14 cellular contexts compared by ENCODE assay signal in genomic region chrX:135632353-135632752, GRCh38.
DNase-seq lines count a peak whose midpoint lies in the region; ATAC-seq and TF ChIP-seq lines count a peak whose summit lies in the region.
"Had no signal": no experiment of that assay in that cellular context is flagged by ENCODE, and none has a peak within 500 bp of the region (broad histone marks: within the 10 kb centered on the region; RNA-seq: fewer than 3 reads in every experiment).

No MANE protein-coding gene starts in this region.

- intact Hi-C loops in activated naive CD4-positive, alpha-beta T cell treated with anti-CD3 and anti-CD28 coated beads for 36 hours (cut with micrococcal nuclease), result no loop called here
- intact Hi-C loops in tibial artery (cut with DNase I; ENCODE audit: low total_unique reads), result no loop called here

- no peaks in the 10 kb centered on the region for H3K4me1 Mint-ChIP-seq in activated naive CD4-positive, alpha-beta T cell treated with anti-CD3 and anti-CD28 coated beads for 36 hours (ENCODE audit: low read depth)

- H3K27ac Mint-ChIP-seq in activated naive CD4-positive, alpha-beta T cell treated with anti-CD3 and anti-CD28 coated beads for 36 hours, result no peak overlapping the region
- H3K27ac Mint-ChIP-seq: CD8-positive, alpha-beta T cell had no signal

- TF ChIP-seq CTCF in GM12873 (IDR thresholded peaks at IDR 0.05; ENCODE audit: insufficient read depth, low read depth, low read length, missing control alignments) (peak; percentile 29), tibial artery (IDR thresholded peaks at IDR 0.05) (no peak)

- peak; percentile 3 for DNase-seq in M059J (ENCODE audit: low read depth)
- peak; percentile 6 for DNase-seq in cerebellum (ENCODE audit: low spot score)
- no peak for DNase-seq in activated naive CD4-positive, alpha-beta T cell treated with anti-CD3 and anti-CD28 coated beads for 36 hours
- DNase-seq in tibial artery, result no peak
- DNase-seq in NCI-H226, result no peak
- DNase-seq: CD8-positive, alpha-beta T cell; HCEC 1CT; NCI-H1930; right lobe of liver; thyroid gland had no signal

- peak; percentile 75 for ATAC-seq in GM21360 (IDR thresholded peaks at IDR 0.05; ENCODE audit: unreplicated experiment)
- no peak for ATAC-seq in GM21515 (IDR thresholded peaks at IDR 0.05; ENCODE audit: unreplicated experiment)
- ATAC-seq: CD8-positive, alpha-beta T cell had no signal

- no peaks in the 10 kb centered on the region for H3K9me3 ChIP-seq in tibial artery
- H3K9me3 ChIP-seq: breast epithelium, right lobe of liver, thyroid gland had no signal

- no peaks in the 10 kb centered on the region for H3K36me3 Mint-ChIP-seq in activated naive CD4-positive, alpha-beta T cell treated with anti-CD3 and anti-CD28 coated beads for 36 hours (ENCODE audit: low read depth)
- H3K36me3 Mint-ChIP-seq: CD8-positive, alpha-beta T cell had no signal

- H3K27me3 ChIP-seq in tibial artery, result no peaks in the 10 kb centered on the region
- H3K27me3 ChIP-seq: right lobe of liver, thyroid gland had no signal

- H3K27me3 Mint-ChIP-seq in activated naive CD4-positive, alpha-beta T cell treated with anti-CD3 and anti-CD28 coated beads for 36 hours (ENCODE audit: low read depth), result peaks cover 3% of the 10 kb centered on the region

- H3K4me3 Mint-ChIP-seq in activated naive CD4-positive, alpha-beta T cell treated with anti-CD3 and anti-CD28 coated beads for 36 hours, result no peak overlapping the region
- H3K4me3 Mint-ChIP-seq: CD8-positive, alpha-beta T cell had no signal

- H3K9me3 Mint-ChIP-seq in activated naive CD4-positive, alpha-beta T cell treated with anti-CD3 and anti-CD28 coated beads for 36 hours, result no peaks in the 10 kb centered on the region
- H3K9me3 Mint-ChIP-seq: CD8-positive, alpha-beta T cell had no signal

- no peak overlapping the region for H3K4me3 ChIP-seq in tibial artery
- H3K4me3 ChIP-seq: breast epithelium, right lobe of liver, thyroid gland had no signal

- no peaks in the 10 kb centered on the region for H3K36me3 ChIP-seq in tibial artery
- H3K36me3 ChIP-seq: breast epithelium, right lobe of liver, thyroid gland had no signal

- CTCF ChIA-PET in activated naive CD4-positive, alpha-beta T cell treated with anti-CD3 and anti-CD28 coated beads for 36 hours (lab: Charles Lee), result no interaction called here

- no peaks in the 10 kb centered on the region for H3K4me1 ChIP-seq in tibial artery
- H3K4me1 ChIP-seq: breast epithelium, right lobe of liver, thyroid gland had no signal

- H3K27ac ChIP-seq in tibial artery, result no peak overlapping the region
- H3K27ac ChIP-seq: breast epithelium, right lobe of liver, thyroid gland had no signal

Comparison
In these comparisons a context has a peak if more than half of its experiments do, and no peak if none do; other contexts are left out.
1. DNase-seq: peak in M059J (single experiment) and cerebellum (single experiment); none in activated naive CD4-positive, alpha-beta T cell treated with anti-CD3 and anti-CD28 coated beads for 36 hours (single experiment), tibial artery (0 of 2) and NCI-H226 (single experiment).